17 cellular contexts compared by ENCODE assay signal in the genomic region with DNA sequence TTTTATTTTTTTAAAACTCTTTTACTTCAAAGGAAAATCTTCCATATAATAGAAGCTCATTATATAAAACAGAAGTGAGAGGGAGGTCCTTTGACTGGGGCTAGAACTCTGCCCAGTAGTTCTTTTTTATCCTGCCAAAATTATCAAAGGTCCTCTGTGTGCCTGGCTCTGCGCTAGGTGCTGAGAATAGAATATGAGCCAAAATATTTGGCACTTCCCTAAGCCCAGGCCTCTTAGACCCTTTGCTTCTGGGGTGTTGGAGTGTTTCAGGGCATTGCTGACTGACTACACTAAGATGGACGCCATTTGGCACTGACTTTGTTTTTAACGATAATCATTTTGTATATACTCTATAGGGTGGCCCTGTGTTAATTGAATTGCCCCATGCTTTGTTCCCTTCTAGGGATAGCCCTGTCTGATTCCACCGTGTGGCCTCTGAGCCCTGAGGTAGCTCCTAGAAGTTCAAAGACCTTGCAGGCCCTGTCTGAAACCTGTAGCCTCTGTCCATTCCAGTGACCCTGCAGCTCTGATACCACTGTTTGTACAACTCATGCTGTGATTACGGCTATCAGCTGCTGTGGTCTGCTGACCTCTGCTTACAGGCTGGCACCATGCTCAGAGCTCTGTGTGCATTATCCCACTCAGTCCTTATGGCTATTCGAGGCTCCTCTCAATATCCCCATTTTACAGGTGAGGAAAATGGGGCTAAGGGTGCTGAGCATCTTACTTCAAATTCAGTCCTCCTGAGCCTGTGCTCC.
DNase-seq lines count a peak whose midpoint lies in the region; ATAC-seq and TF ChIP-seq lines count a peak whose summit lies in the region.
"Had no signal": no experiment of that assay in that cellular context is flagged by ENCODE, and none has a peak within 500 bp of the region (broad histone marks: within the 10 kb centered on the region; RNA-seq: fewer than 3 reads in every experiment).

No MANE protein-coding gene starts in this region.

- H3K36me3 ChIP-seq in body of pancreas (replicated peaks in 1 of 2; ENCODE audit: insufficient read depth in 1 of 2, low read depth in 2 of 2) = no peaks in the 10 kb centered on the region

- TF ChIP-seq POLR2A in body of pancreas (IDR thresholded peaks at IDR 0.05) = no peak

- no peaks in the 10 kb centered on the region for H3K27me3 ChIP-seq in body of pancreas

- intact Hi-C loops in body of pancreas (cut with DNase I) = no loop called here
- intact Hi-C loops in posterior vena cava (cut with DNase I) = loop anchor here in 1 of 2 donors (10.0 kb wide), 1 partner anchor 229 kb away; no protein-coding TSS in a partner anchor

- H3K4me3 ChIP-seq in body of pancreas = no peak overlapping the region

- peaks cover 14% of the 10 kb centered on the region for H3K4me1 ChIP-seq in body of pancreas

- 41 to 42% methylated on average over 6 of the region's 6 CpGs for WGBS in body of pancreas, 2 donors

- ATAC-seq in body of pancreas (peak; percentile 82), left lobe of liver (peak; percentile 95)

- no peaks in the 10 kb centered on the region for H3K9me3 ChIP-seq in body of pancreas

- peak overlapping the region in 1 of 4 donors; percentile 23 for H3K27ac ChIP-seq in body of pancreas

- no peak for TF ChIP-seq CTCF in body of pancreas (IDR thresholded peaks at IDR 0.05)

- DNase-seq in LHCN-M2 (ENCODE audit: low read depth) = peak; percentile 24
- peak; percentile 27 to 71 (median 52) for DNase-seq in body of pancreas
- peak; percentile 54 for DNase-seq in left lobe of liver (ENCODE audit: low spot score)
- DNase-seq in posterior vena cava (ENCODE audit: low spot score) = peak; percentile 10
- DNase-seq in germinal center (ENCODE audit: low spot score) = no peak
- DNase-seq in HPDE6-E6E7 (ENCODE audit: extremely low spot score) = no peak
- DNase-seq in DMS153 (lab: John Stamatoyannopoulos, UW) = no peak
- DNase-seq: C1 segment of cervical spinal cord; CD8-positive, alpha-beta memory T cell; DMS79 treated with DMSO at 0.1 percent for 48 hours; NCI-H1092 treated with DMSO at 0.1 percent for 48 hours; NCI-H1694 treated with DMSO at 0.1 percent for 48 hours; NCI-H2107; NCI-H510A; NCI-H748 treated with DMSO at 0.1 percent for 48 hours; OCI-M1; SIG-M5 had no signal

Comparison
In these comparisons a context has a peak if more than half of its experiments do, and no peak if none do; other contexts are left out.
1. DNase-seq: peak in LHCN-M2 (single experiment), body of pancreas (4 of 4), left lobe of liver (single experiment) and posterior vena cava (single experiment); none in germinal center (single experiment), HPDE6-E6E7 (single experiment) and DMS153 (single experiment).